In genomic region chr11:124876818-124877630, GRCh38 we compare ENCODE assay signal across 8 cellular contexts. TPM values are rescaled to one million over a fixed set of nuclear protein-coding genes. Genes with fewer than 3 reads are reported as not detected.
DNase-seq lines count a peak whose midpoint lies in the region; ATAC-seq and TF ChIP-seq lines count a peak whose summit lies in the region.

No MANE protein-coding gene starts in this region.

- H3K36me3 Mint-ChIP-seq in CD14-positive monocyte, result no peaks in the 10 kb centered on the region
- no peaks in the 10 kb centered on the region for H3K36me3 Mint-ChIP-seq in endothelial cell (ENCODE audit: low read depth, unreplicated experiment)

- H3K27me3 Mint-ChIP-seq in CD14-positive monocyte (ENCODE audit: low read depth in 3 of 3), result peaks cover 44 to 59% (median 48%) of the 10 kb centered on the region in 3 donors
- H3K27me3 Mint-ChIP-seq in endothelial cell (ENCODE audit: unreplicated experiment), result peaks cover 25% of the 10 kb centered on the region

- H3K27me3 ChIP-seq in NT2/D1 (ENCODE audit: insufficient read depth, insufficient read length), result peaks cover 27% of the 10 kb centered on the region
- peaks cover 34% of the 10 kb centered on the region for H3K27me3 ChIP-seq in neuron (ENCODE audit: insufficient read depth, low read length)

- peak overlapping the region; percentile 86 to 93 for H3K4me3 Mint-ChIP-seq in CD14-positive monocyte
- H3K4me3 Mint-ChIP-seq in endothelial cell (ENCODE audit: unreplicated experiment), result peak overlapping the region; percentile 89

- H3K4me3 ChIP-seq in NT2/D1 (ENCODE audit: insufficient read length, low read depth), result peak overlapping the region; percentile 50
- peak overlapping the region; percentile 70 for H3K4me3 ChIP-seq in neuron (ENCODE audit: low read length)

- H3K9ac ChIP-seq in NT2/D1 (ENCODE audit: insufficient read length, low read depth), result peak overlapping the region; percentile 70

- peaks cover 0 to 15% (median 1%) of the 10 kb centered on the region in 7 donors for H3K9me3 Mint-ChIP-seq in CD14-positive monocyte
- H3K9me3 Mint-ChIP-seq in endothelial cell (ENCODE audit: unreplicated experiment), result no peaks in the 10 kb centered on the region

- H3K36me3 ChIP-seq in NT2/D1 (ENCODE audit: insufficient read depth, insufficient read length, low read length) (no peaks in the 10 kb centered on the region), neuron (ENCODE audit: insufficient read depth, low read length) (no peaks in the 10 kb centered on the region)

- no peaks in the 10 kb centered on the region for H3K9me3 ChIP-seq in NT2/D1 (ENCODE audit: insufficient read depth, low read length)
- H3K9me3 ChIP-seq in neuron (ENCODE audit: low read length), result no peaks in the 10 kb centered on the region

- no peak for TF ChIP-seq CTCF in CD14-positive monocyte (IDR thresholded peaks at IDR 0.05)
- no peak for TF ChIP-seq CTCF in endothelial cell (IDR thresholded peaks at IDR 0.05; ENCODE audit: unreplicated experiment)

- peak overlapping the region in 5 of 7 donors; percentile 20 to 86 (median 57) for H3K27ac Mint-ChIP-seq in CD14-positive monocyte
- peak overlapping the region; percentile 70 for H3K27ac Mint-ChIP-seq in endothelial cell (ENCODE audit: unreplicated experiment)

- H3K4me1 Mint-ChIP-seq in CD14-positive monocyte (peaks cover 30% of the 10 kb centered on the region), endothelial cell (ENCODE audit: unreplicated experiment) (peaks cover 52% of the 10 kb centered on the region)

- no peak for ATAC-seq in HG02870 (IDR thresholded peaks at IDR 0.05; ENCODE audit: unreplicated experiment)

- DNase-seq in CD14-positive monocyte (ENCODE audit: low spot score) (no peak), NT2/D1 (ENCODE audit: low read depth, low spot score) (no peak), endothelial cell (ENCODE audit: low spot score) (no peak), activated gamma-delta T cell treated with Interleukin-2 at 50 U/mL for 16 hours (no peak), epidermal melanocyte (ENCODE audit: insufficient read length, low spot score) (no peak), DMS153 treated with DMSO at 0.1 percent for 48 hours (lab: John Stamatoyannopoulos, UW; ENCODE audit: unreplicated experiment) (no peak)

- peak overlapping the region; percentile 82 for H2AFZ ChIP-seq in neuron (ENCODE audit: low read depth, low read length)

- H3K4me1 ChIP-seq in NT2/D1 (ENCODE audit: insufficient read depth, insufficient read length) (peaks cover 3% of the 10 kb centered on the region), neuron (ENCODE audit: insufficient read depth, low read length) (peaks cover 5% of the 10 kb centered on the region)

- intact Hi-C loops in CD14-positive monocyte (cut with micrococcal nuclease), result no loop called here

RNA-seq across cellular contexts. Expression of gene ROBO3, which starts 11.8 kb away (rescaled TPM):
- under 1 TPM; 0.39 to 0.81 TPM for polyA plus RNA-seq in CD14-positive monocyte
- 40.0 TPM for total RNA-seq in endothelial cell (ENCODE audit: unreplicated experiment)

RNA-seq across cellular contexts. Expression of gene ROBO4, which starts 20.6 kb away (rescaled TPM):
- polyA plus RNA-seq in CD14-positive monocyte, result under 1 TPM in 1 of 2 donors, not detected in 1; 0.20 TPM
- total RNA-seq in endothelial cell (ENCODE audit: unreplicated experiment), result 28.8 TPM

RNA-seq across cellular contexts. Expression of gene HEPN1, which starts 42.0 kb away (rescaled TPM):
- not detected for polyA plus RNA-seq in CD14-positive monocyte
- total RNA-seq in endothelial cell (ENCODE audit: unreplicated experiment), result not detected

RNA-seq across cellular contexts. Expression of gene HEPACAM, which starts 58.8 kb away (rescaled TPM):
- polyA plus RNA-seq in CD14-positive monocyte, result not detected
- total RNA-seq in endothelial cell (ENCODE audit: unreplicated experiment), result 0.08 TPM
